35 cellular contexts compared by ENCODE assay signal in genomic region chr1:119363162-119363561, GRCh38. TPM values are rescaled to one million over a fixed set of nuclear protein-coding genes. Genes with fewer than 3 reads are reported as not detected.
"Had no signal": no experiment of that assay in that cellular context is flagged by ENCODE, and none has a peak within 500 bp of the region (broad histone marks: within the 10 kb centered on the region; RNA-seq: fewer than 3 reads in every experiment).

No MANE protein-coding gene starts in this region.

- H3K27me3 ChIP-seq: ascending aorta, dorsolateral prefrontal cortex, foreskin keratinocyte, gastrocnemius medialis had no signal

- H3K4me3 ChIP-seq: ascending aorta, coronary artery, dorsolateral prefrontal cortex, gastrocnemius medialis, heart left ventricle had no signal

- H3K4me3 Mint-ChIP-seq: activated CD4-positive, alpha-beta memory T cell treated with anti-CD3 and anti-CD28 coated beads, Interleukin-2, amount 10 ng/mL, durations not matched to agents 7 days and 5 days; activated CD4-positive, alpha-beta T cell treated with anti-CD3 and anti-CD28 coated beads, Interleukin-2, amount 10 ng/mL, durations not matched to agents 7 days and 5 days; activated naive CD4-positive, alpha-beta T cell treated with anti-CD3 and anti-CD28 coated beads, Interleukin-2, amount 10 ng/mL, durations not matched to agents 7 days and 5 days; activated naive CD8-positive, alpha-beta T cell treated with anti-CD3 and anti-CD28 coated beads, Interleukin-2, amount 10 ng/mL, durations not matched to agents 7 days and 5 days; activated T-cell treated with anti-CD3 and anti-CD28 coated beads, Interleukin-2, amount 50 U/mL, for 24 hours; activated T-cell treated with anti-CD3 and anti-CD28 coated beads, Interleukin-2, amount 50 U/mL, for 72 hours; brain; central memory CD8-positive, alpha-beta T cell; dendritic cell treated with granulocyte-macrophage colony-stimulating factor and Interleukin-4, amounts not matched to agents 40 ng/mL and 50 ng/mL, for 4 days; endodermal cell; WTC11 had no signal

- H3K36me3 Mint-ChIP-seq: activated naive CD4-positive, alpha-beta T cell treated with anti-CD3 and anti-CD28 coated beads, Interleukin-2, amount 10 ng/mL, durations not matched to agents 7 days and 5 days; activated naive CD4-positive, alpha-beta T cell treated with anti-CD3 and anti-CD28 coated beads, Interleukin-2, amount 50 U/mL, for 72 hours; activated naive CD8-positive, alpha-beta T cell treated with anti-CD3 and anti-CD28 coated beads, Interleukin-2, amount 10 ng/mL, durations not matched to agents 7 days and 5 days; brain; WTC11 had no signal

- H3K9me3 Mint-ChIP-seq: activated CD4-positive, alpha-beta memory T cell treated with anti-CD3 and anti-CD28 coated beads, Interleukin-2, amount 10 ng/mL, durations not matched to agents 7 days and 5 days; activated CD4-positive, alpha-beta T cell treated with anti-CD3 and anti-CD28 coated beads, Interleukin-2, amount 10 ng/mL, durations not matched to agents 7 days and 5 days; activated naive CD4-positive, alpha-beta T cell treated with anti-CD3 and anti-CD28 coated beads, Interleukin-2, amount 10 ng/mL, durations not matched to agents 7 days and 5 days; activated naive CD4-positive, alpha-beta T cell treated with anti-CD3 and anti-CD28 coated beads, Interleukin-2, amount 50 U/mL, for 72 hours; activated naive CD8-positive, alpha-beta T cell treated with anti-CD3 and anti-CD28 coated beads, Interleukin-2, amount 10 ng/mL, durations not matched to agents 7 days and 5 days; activated T-cell treated with anti-CD3 and anti-CD28 coated beads, Interleukin-2, amount 50 U/mL, for 24 hours; activated T-cell treated with anti-CD3 and anti-CD28 coated beads, Interleukin-2, amount 50 U/mL, for 72 hours; brain; central memory CD8-positive, alpha-beta T cell; dendritic cell treated with granulocyte-macrophage colony-stimulating factor and Interleukin-4, amounts not matched to agents 40 ng/mL and 50 ng/mL, for 4 days; endodermal cell; WTC11 had no signal

- H3K4me1 ChIP-seq: ascending aorta, gastrocnemius medialis, heart left ventricle had no signal

- H3K4me1 Mint-ChIP-seq: activated CD4-positive, alpha-beta memory T cell treated with anti-CD3 and anti-CD28 coated beads, Interleukin-2, amount 10 ng/mL, durations not matched to agents 7 days and 5 days; activated CD4-positive, alpha-beta T cell treated with anti-CD3 and anti-CD28 coated beads, Interleukin-2, amount 10 ng/mL, durations not matched to agents 7 days and 5 days; activated naive CD4-positive, alpha-beta T cell treated with anti-CD3 and anti-CD28 coated beads, Interleukin-2, amount 10 ng/mL, durations not matched to agents 7 days and 5 days; activated naive CD8-positive, alpha-beta T cell treated with anti-CD3 and anti-CD28 coated beads, Interleukin-2, amount 10 ng/mL, durations not matched to agents 7 days and 5 days; brain; central memory CD8-positive, alpha-beta T cell had no signal

- H3K9me3 ChIP-seq: ascending aorta, gastrocnemius medialis, heart left ventricle had no signal

- H3K36me3 ChIP-seq: ascending aorta, gastrocnemius medialis, heart left ventricle had no signal

- DNase-seq: activated CD4-positive, alpha-beta memory T cell treated with anti-CD3 and anti-CD28 coated beads, Interleukin-2, amount 10 ng/mL, durations not matched to agents 7 days and 5 days; activated CD4-positive, alpha-beta T cell treated with anti-CD3 and anti-CD28 coated beads for 1 hour; activated CD4-positive, alpha-beta T cell treated with anti-CD3 and anti-CD28 coated beads for 4 hours; activated CD4-positive, alpha-beta T cell treated with anti-CD3 and anti-CD28 coated beads, Interleukin-2, amount 10 ng/mL, durations not matched to agents 7 days and 5 days; activated CD4-positive, alpha-beta T cell treated with anti-CD3 and anti-CD28 coated beads, Interleukin-2, amount 50 U/mL, for 4 hours; activated CD8-positive, alpha-beta memory T cell treated with anti-CD3 and anti-CD28 coated beads, Interleukin-2, amount 50 U/mL, for 48 hours; activated gamma-delta T cell; activated naive CD4-positive, alpha-beta T cell; activated naive CD4-positive, alpha-beta T cell treated with anti-CD3 and anti-CD28 coated beads, Interleukin-2, amount 10 ng/mL, durations not matched to agents 7 days and 5 days; activated naive CD8-positive, alpha-beta T cell treated with anti-CD3 and anti-CD28 coated beads, Interleukin-2, amount 10 ng/mL, durations not matched to agents 7 days and 5 days; activated T-cell treated with anti-CD3 and anti-CD28 coated beads for 4 hours; activated T-cell treated with anti-CD3 and anti-CD28 coated beads, Interleukin-2, amount 50 U/mL, for 24 hours; activated T-cell treated with anti-CD3 and anti-CD28 coated beads, Interleukin-2, amount 50 U/mL, for 72 hours; dorsolateral prefrontal cortex; effector memory CD4-positive, alpha-beta T cell; endodermal cell; foreskin keratinocyte; gastrocnemius medialis; glutamatergic neuron; heart left ventricle; T-helper 2 cell had no signal

- ATAC-seq: activated naive CD4-positive, alpha-beta T cell treated with anti-CD3 and anti-CD28 coated beads, Interleukin-2, amount 50 U/mL, for 72 hours; activated T-cell treated with anti-CD3 and anti-CD28 coated beads, Interleukin-2, amount 50 U/mL, for 72 hours; esophagus mucosa; foreskin keratinocyte; gastrocnemius medialis; heart left ventricle; WTC11 had no signal

- H3K27ac ChIP-seq: ascending aorta, coronary artery, dorsolateral prefrontal cortex, foreskin keratinocyte, gastrocnemius medialis, heart left ventricle, VCaP had no signal

- H3K27ac Mint-ChIP-seq: activated CD4-positive, alpha-beta memory T cell treated with anti-CD3 and anti-CD28 coated beads, Interleukin-2, amount 10 ng/mL, durations not matched to agents 7 days and 5 days; activated CD4-positive, alpha-beta T cell treated with anti-CD3 and anti-CD28 coated beads, Interleukin-2, amount 10 ng/mL, durations not matched to agents 7 days and 5 days; activated naive CD4-positive, alpha-beta T cell treated with anti-CD3 and anti-CD28 coated beads, Interleukin-2, amount 10 ng/mL, durations not matched to agents 7 days and 5 days; activated naive CD4-positive, alpha-beta T cell treated with anti-CD3 and anti-CD28 coated beads, Interleukin-2, amount 50 U/mL, for 72 hours; activated naive CD8-positive, alpha-beta T cell treated with anti-CD3 and anti-CD28 coated beads, Interleukin-2, amount 10 ng/mL, durations not matched to agents 7 days and 5 days; activated T-cell treated with anti-CD3 and anti-CD28 coated beads, Interleukin-2, amount 50 U/mL, for 24 hours; activated T-cell treated with anti-CD3 and anti-CD28 coated beads, Interleukin-2, amount 50 U/mL, for 72 hours; brain; dendritic cell treated with granulocyte-macrophage colony-stimulating factor and Interleukin-4, amounts not matched to agents 40 ng/mL and 50 ng/mL, for 4 days; endodermal cell; WTC11 had no signal

- H3K27me3 Mint-ChIP-seq: activated CD4-positive, alpha-beta T cell treated with anti-CD3 and anti-CD28 coated beads, Interleukin-2, amount 10 ng/mL, durations not matched to agents 7 days and 5 days had no signal

RNA-seq across cellular contexts. Expression of gene HAO2, which starts 5.4 kb away (rescaled TPM):
- total RNA-seq: activated CD4-positive, alpha-beta memory T cell treated with anti-CD3 and anti-CD28 coated beads, Interleukin-2, amount 10 ng/mL, durations not matched to agents 7 days and 5 days; activated CD4-positive, alpha-beta T cell treated with anti-CD3 and anti-CD28 coated beads, Interleukin-2, amount 10 ng/mL, durations not matched to agents 7 days and 5 days; activated naive CD4-positive, alpha-beta T cell treated with anti-CD3 and anti-CD28 coated beads, Interleukin-2, amount 50 U/mL, for 72 hours; activated naive CD8-positive, alpha-beta T cell treated with anti-CD3 and anti-CD28 coated beads, Interleukin-2, amount 10 ng/mL, durations not matched to agents 7 days and 5 days; activated T-cell treated with anti-CD3 and anti-CD28 coated beads, Interleukin-2, amount 50 U/mL, for 72 hours; ascending aorta; bronchial epithelial cell; cardiac septum; cerebellum; endodermal cell; epithelial cell of proximal tubule; esophagus mucosa; foreskin keratinocyte; heart left ventricle; T-helper 1 cell treated with Interleukin-12 subunit alpha and Interleukin-12 subunit beta and Interleukin-4 antibody, amounts not matched to agents 30 ng/mL and 1 ng/mL, for 36 hours had no signal
- polyA plus RNA-seq: foreskin keratinocyte, heart left ventricle had no signal

RNA-seq across cellular contexts. Expression of gene HSD3B2, which starts 51.8 kb away (rescaled TPM):
- total RNA-seq: activated CD4-positive, alpha-beta memory T cell treated with anti-CD3 and anti-CD28 coated beads, Interleukin-2, amount 10 ng/mL, durations not matched to agents 7 days and 5 days; activated CD4-positive, alpha-beta T cell treated with anti-CD3 and anti-CD28 coated beads, Interleukin-2, amount 10 ng/mL, durations not matched to agents 7 days and 5 days; activated naive CD4-positive, alpha-beta T cell treated with anti-CD3 and anti-CD28 coated beads, Interleukin-2, amount 50 U/mL, for 72 hours; activated naive CD8-positive, alpha-beta T cell treated with anti-CD3 and anti-CD28 coated beads, Interleukin-2, amount 10 ng/mL, durations not matched to agents 7 days and 5 days; activated T-cell treated with anti-CD3 and anti-CD28 coated beads, Interleukin-2, amount 50 U/mL, for 72 hours; bronchial epithelial cell; cardiac septum; cerebellum; endodermal cell; epithelial cell of proximal tubule; foreskin keratinocyte; heart left ventricle; T-helper 1 cell treated with Interleukin-12 subunit alpha and Interleukin-12 subunit beta and Interleukin-4 antibody, amounts not matched to agents 30 ng/mL and 1 ng/mL, for 36 hours had no signal
- polyA plus RNA-seq: foreskin keratinocyte, heart left ventricle had no signal
